8 cellular contexts compared by ENCODE assay signal in the genomic region with DNA sequence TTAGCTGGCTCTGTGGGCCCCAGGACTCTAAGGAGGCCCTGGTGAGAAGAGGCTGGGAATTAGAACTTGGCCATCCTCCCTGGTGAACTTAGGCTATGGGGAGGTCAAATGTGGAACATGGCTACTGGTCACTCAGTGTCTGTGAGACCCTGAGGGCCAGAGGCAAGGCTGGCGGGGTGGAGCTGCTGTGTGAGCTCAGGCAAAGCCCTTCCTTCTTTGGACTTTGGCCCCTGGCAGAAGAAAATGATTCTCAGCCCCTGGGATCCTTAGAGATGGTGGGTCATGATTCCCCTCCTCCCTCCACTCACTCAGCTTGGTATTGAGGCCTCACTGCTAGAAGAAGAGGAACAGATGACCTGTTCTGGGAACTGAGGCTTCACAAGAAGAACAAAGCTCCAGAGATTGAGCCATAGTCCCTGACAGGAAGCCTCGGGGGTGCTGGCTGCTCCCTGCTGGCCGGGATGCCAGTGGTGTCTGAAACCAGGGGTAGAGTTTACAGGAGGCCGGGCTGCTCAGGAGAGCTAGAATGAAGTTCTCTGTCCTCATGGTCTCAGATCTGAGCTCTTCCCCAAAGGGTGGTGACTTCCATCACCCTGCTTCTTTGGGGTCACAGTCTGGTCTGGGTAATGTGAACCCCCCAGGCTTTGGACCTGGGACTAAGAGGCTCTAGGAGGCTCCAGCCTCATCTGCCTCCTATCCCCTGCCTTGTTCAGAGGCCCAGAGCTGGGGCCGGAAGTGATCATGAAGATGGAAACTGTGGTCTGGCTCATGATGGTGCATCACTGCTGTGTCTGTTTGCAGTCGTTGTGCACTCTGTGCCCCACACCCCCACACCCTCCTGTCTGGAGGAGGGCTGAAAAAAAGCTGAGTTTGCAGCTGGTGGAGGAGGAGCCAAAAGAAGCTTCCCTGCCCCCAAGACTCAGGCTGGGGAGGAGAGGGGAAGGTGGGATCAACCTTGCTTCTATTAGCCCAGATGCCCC. TPM values are rescaled to one million over a fixed set of nuclear protein-coding genes. Genes with fewer than 3 reads are reported as not detected.
A peak's percentile ranks its signal among the peaks of the same experiment; 100 is the strongest.
DNase-seq lines count a peak whose midpoint lies in the region; ATAC-seq lines count a peak whose summit lies in the region.

No MANE protein-coding gene starts in this region.

- peak; percentile 35 for ATAC-seq in GM21423 (IDR thresholded peaks at IDR 0.05; ENCODE audit: unreplicated experiment)
- ATAC-seq in effector memory CD8-positive, alpha-beta T cell (replicated peaks) = peak; percentile 61
- peak; percentile 65 for ATAC-seq in naive thymus-derived CD4-positive, alpha-beta T cell
- peak; percentile 76 for ATAC-seq in stimulated activated naive CD8-positive, alpha-beta T cell treated with anti-CD3 and anti-CD28 coated beads, Interleukin-15, amount 100 ng/mL, for 72 hours

- POLR2A ChIA-PET in naive thymus-derived CD4-positive, alpha-beta T cell (lab: Charles Lee) = interaction anchor here (0.7 to 18.7 kb wide), 25 partner anchors 9 to 774 kb away, joined by 3 to 709 read pairs (median 5); a partner anchor contains a TSS

- H3K4me3 Mint-ChIP-seq in effector memory CD8-positive, alpha-beta T cell = peak overlapping the region; percentile 72 to 76
- H3K4me3 Mint-ChIP-seq in naive thymus-derived CD4-positive, alpha-beta T cell = peak overlapping the region; percentile 48 to 90 (median 82)
- H3K4me3 Mint-ChIP-seq in stimulated activated naive CD8-positive, alpha-beta T cell treated with anti-CD3 and anti-CD28 coated beads, Interleukin-15, amount 100 ng/mL, for 72 hours = peak overlapping the region; percentile 51 to 88

- peak overlapping the region; percentile 91 for H3K27ac ChIP-seq in naive thymus-derived CD4-positive, alpha-beta T cell (ENCODE audit: low read depth, low read length)

- peak overlapping the region; percentile 48 for H3K4me3 ChIP-seq in naive thymus-derived CD4-positive, alpha-beta T cell (ENCODE audit: low read length)

- H3K9me3 ChIP-seq in naive thymus-derived CD4-positive, alpha-beta T cell (ENCODE audit: control insufficient read depth in 2 of 3, low read length in 3 of 3) = no peaks in the 10 kb centered on the region

- intact Hi-C loops in naive thymus-derived CD4-positive, alpha-beta T cell (cut with micrococcal nuclease) = loop anchor here (1.0 to 10.0 kb wide), 6 partner anchors 8 to 773 kb away; a partner anchor contains a TSS

- CTCF ChIA-PET in naive thymus-derived CD4-positive, alpha-beta T cell (lab: Charles Lee) = interaction anchor here (0.6 to 3.4 kb wide), 12 partner anchors 9 to 202 kb away, joined by 3 to 34 read pairs (median 3); a partner anchor contains a TSS

- peak; percentile 50 for DNase-seq in AG20443 (ENCODE audit: low spot score)
- DNase-seq in KG1 (lab: John Stamatoyannopoulos, UW) = peak; percentile 78
- peak; percentile 88 to 93 for DNase-seq in activated CD4-positive, alpha-beta T cell treated with anti-CD3 and anti-CD28 coated beads, Interleukin-2, amount 50 U/mL, for 48 hours
- peak; percentile 77 to 83 (median 78) for DNase-seq in effector memory CD8-positive, alpha-beta T cell
- peak in 8 of 9 donors; percentile 84 to 95 (median 92) for DNase-seq in naive thymus-derived CD4-positive, alpha-beta T cell
- peak; percentile 82 to 92 for DNase-seq in stimulated activated naive CD8-positive, alpha-beta T cell treated with anti-CD3 and anti-CD28 coated beads, Interleukin-15, amount 100 ng/mL, for 72 hours
- DNase-seq in putamen (ENCODE audit: low spot score) = no peak

- H3K4me1 Mint-ChIP-seq in effector memory CD8-positive, alpha-beta T cell (ENCODE audit: low read depth in 2 of 2) = peaks cover 49 to 58% of the 10 kb centered on the region in 2 donors
- H3K4me1 Mint-ChIP-seq in naive thymus-derived CD4-positive, alpha-beta T cell = peaks cover 49 to 77% (median 72%) of the 10 kb centered on the region in 7 donors
- peaks cover 94% of the 10 kb centered on the region for H3K4me1 Mint-ChIP-seq in stimulated activated naive CD8-positive, alpha-beta T cell treated with anti-CD3 and anti-CD28 coated beads, Interleukin-15, amount 100 ng/mL, for 72 hours

- no peaks in the 10 kb centered on the region for H3K27me3 Mint-ChIP-seq in effector memory CD8-positive, alpha-beta T cell
- peaks cover 0 to 3% (median 0%) of the 10 kb centered on the region in 5 donors for H3K27me3 Mint-ChIP-seq in naive thymus-derived CD4-positive, alpha-beta T cell
- H3K27me3 Mint-ChIP-seq in stimulated activated naive CD8-positive, alpha-beta T cell treated with anti-CD3 and anti-CD28 coated beads, Interleukin-15, amount 100 ng/mL, for 72 hours = no peaks in the 10 kb centered on the region

- no peaks in the 10 kb centered on the region for H3K27me3 ChIP-seq in naive thymus-derived CD4-positive, alpha-beta T cell (ENCODE audit: control insufficient read depth in 2 of 2, insufficient read depth in 2 of 2, low read length in 2 of 2)

- H3K27ac Mint-ChIP-seq in effector memory CD8-positive, alpha-beta T cell = peak overlapping the region; percentile 98 to 99
- H3K27ac Mint-ChIP-seq in naive thymus-derived CD4-positive, alpha-beta T cell = peak overlapping the region; percentile 98 to 100 (median 99)
- H3K27ac Mint-ChIP-seq in stimulated activated naive CD8-positive, alpha-beta T cell treated with anti-CD3 and anti-CD28 coated beads, Interleukin-15, amount 100 ng/mL, for 72 hours = peak overlapping the region; percentile 98 to 99

- peaks cover 59 to 64% of the 10 kb centered on the region in 2 donors for H3K4me1 ChIP-seq in naive thymus-derived CD4-positive, alpha-beta T cell (ENCODE audit: control insufficient read depth in 2 of 2, insufficient read depth in 2 of 2, low read length in 2 of 2)

- H3K9me3 Mint-ChIP-seq in effector memory CD8-positive, alpha-beta T cell = no peaks in the 10 kb centered on the region
- peaks cover 0 to 10% (median 0%) of the 10 kb centered on the region in 11 donors for H3K9me3 Mint-ChIP-seq in naive thymus-derived CD4-positive, alpha-beta T cell
- no peaks in the 10 kb centered on the region for H3K9me3 Mint-ChIP-seq in stimulated activated naive CD8-positive, alpha-beta T cell treated with anti-CD3 and anti-CD28 coated beads, Interleukin-15, amount 100 ng/mL, for 72 hours

- peaks cover 3 to 24% (median 9%) of the 10 kb centered on the region in 3 experiments for H3K36me3 ChIP-seq in naive thymus-derived CD4-positive, alpha-beta T cell (ENCODE audit: control insufficient read depth in 2 of 3, insufficient read depth in 3 of 3, low read length in 3 of 3)

- H3K36me3 Mint-ChIP-seq in effector memory CD8-positive, alpha-beta T cell (ENCODE audit: insufficient read depth) = peaks cover 95% of the 10 kb centered on the region
- peaks cover 0 to 33% (median 16%) of the 10 kb centered on the region in 5 donors for H3K36me3 Mint-ChIP-seq in naive thymus-derived CD4-positive, alpha-beta T cell

RNA-seq across cellular contexts. Expression of a gene that starts 0.9 kb away (rescaled TPM):
- 10 to 100 TPM; 11.2 to 47.2 (median 13.5) TPM for total RNA-seq in naive thymus-derived CD4-positive, alpha-beta T cell
- polyA plus RNA-seq in naive thymus-derived CD4-positive, alpha-beta T cell = under 1 TPM; 0.07 to 0.28 TPM

RNA-seq across cellular contexts. Expression of a gene that starts 2.1 kb away (rescaled TPM):
- 1 to 10 TPM in 2 of 5 experiments, under 1 TPM in 3; 0.31 to 9.7 (median 0.87) TPM for total RNA-seq in naive thymus-derived CD4-positive, alpha-beta T cell
- under 1 TPM in 1 of 2 donors, not detected in 1; 0.47 TPM for polyA plus RNA-seq in naive thymus-derived CD4-positive, alpha-beta T cell

RNA-seq across cellular contexts. Expression of a gene that starts 9.1 kb away (rescaled TPM):
- 100 to 1,000 TPM in 4 of 5 experiments, 10 to 100 TPM in 1; 92.8 to 456 (median 142) TPM for total RNA-seq in naive thymus-derived CD4-positive, alpha-beta T cell
- polyA plus RNA-seq in naive thymus-derived CD4-positive, alpha-beta T cell = 10 to 100 TPM; 30.5 to 59.1 TPM

RNA-seq across cellular contexts. Expression of a gene that starts 21.3 kb away (rescaled TPM):
- total RNA-seq in naive thymus-derived CD4-positive, alpha-beta T cell = 1 to 10 TPM in 2 of 5 experiments, under 1 TPM in 3; 0.77 to 1.4 (median 0.96) TPM
- under 1 TPM in 1 of 2 donors, not detected in 1; 0.72 TPM for polyA plus RNA-seq in naive thymus-derived CD4-positive, alpha-beta T cell

RNA-seq across cellular contexts. Expression of a gene that starts 33.8 kb away (rescaled TPM):
- total RNA-seq in naive thymus-derived CD4-positive, alpha-beta T cell = 1 to 10 TPM; 1.3 to 2.8 (median 1.4) TPM
- under 1 TPM in 1 of 2 donors, not detected in 1; 0.06 TPM for polyA plus RNA-seq in naive thymus-derived CD4-positive, alpha-beta T cell
